17 cellular contexts compared by ENCODE assay signal in the genomic region with DNA sequence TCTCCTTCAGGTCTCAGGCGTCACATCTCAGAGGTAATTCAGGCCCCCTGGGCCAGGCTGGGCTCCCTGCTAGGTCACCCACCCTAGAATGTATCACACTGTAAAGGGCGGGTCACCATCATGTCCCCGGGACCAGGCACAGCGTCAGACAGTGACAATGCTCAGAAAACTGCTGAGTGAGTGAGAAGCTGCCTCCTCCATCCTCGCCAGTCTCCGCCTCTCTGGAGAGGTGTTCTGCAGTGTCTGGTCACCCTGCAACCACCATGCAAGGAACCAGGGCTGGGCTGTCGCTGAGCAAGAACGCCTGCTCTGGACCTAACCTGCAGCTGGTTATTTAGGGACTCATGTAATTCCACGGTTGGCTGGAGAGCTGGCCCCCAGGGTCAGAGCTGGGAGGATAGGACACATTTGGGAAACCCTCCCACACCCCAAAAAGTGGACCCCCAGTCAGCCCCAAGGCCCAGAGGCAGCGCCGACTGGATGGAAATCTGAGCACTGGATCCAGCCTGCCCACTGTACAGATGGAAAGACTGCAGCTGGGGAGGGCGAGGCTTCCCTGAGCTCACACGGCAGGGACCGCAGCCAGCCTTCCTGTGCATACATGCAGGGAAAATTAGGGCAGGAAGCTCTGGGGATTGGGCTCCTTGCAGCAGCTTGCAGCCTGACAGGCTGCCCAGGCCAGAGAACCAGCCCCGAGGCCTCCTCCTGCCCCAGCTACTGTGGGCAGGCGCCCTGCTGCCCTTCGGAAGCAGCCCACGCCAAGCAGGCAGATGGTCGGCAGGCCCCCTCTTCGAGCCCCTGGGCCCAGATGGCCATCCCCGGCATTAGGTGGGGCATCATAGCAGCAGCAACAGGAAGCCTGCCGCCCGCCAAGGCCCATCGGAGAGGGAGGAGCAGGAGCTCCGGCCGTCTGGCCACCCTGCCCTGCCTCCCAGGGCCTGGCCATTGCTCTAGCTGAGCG.
DNase-seq lines count a peak whose midpoint lies in the region; ATAC-seq, FAIRE-seq and TF ChIP-seq lines count a peak whose summit lies in the region.
"Had no signal": no experiment of that assay in that cellular context is flagged by ENCODE, and none has a peak within 500 bp of the region (broad histone marks: within the 10 kb centered on the region; RNA-seq: fewer than 3 reads in every experiment).

No MANE protein-coding gene starts in this region.

- H3K27ac Mint-ChIP-seq in activated CD4-positive, alpha-beta memory T cell treated with anti-CD3 and anti-CD28 coated beads for 36 hours: no peak overlapping the region
- H3K27ac Mint-ChIP-seq: memory B cell, nephron progenitor cell had no signal

- H3K4me3 ChIP-seq in H1 (ENCODE audit: extremely low read depth in 1 of 4, insufficient read depth in 2 of 4, low read depth in 3 of 4, low read length in 4 of 4) (no peak overlapping the region), HepG2 (replicated peaks in 1 of 3; ENCODE audit: insufficient read depth in 1 of 3, low read depth in 2 of 3, low read length in 3 of 3) (no peak overlapping the region), upper lobe of right lung (no peak overlapping the region)
- H3K4me3 ChIP-seq: SJCRH30 had no signal

- TF ChIP-seq EP300 in H1 (IDR thresholded peaks at IDR 0.05; ENCODE audit: borderline replicate concordance in 1 of 2, low read depth in 2 of 2, low read length in 2 of 2) (no peak), HepG2 (IDR thresholded peaks at IDR 0.05; ENCODE audit: low read depth in 2 of 2, low read length in 2 of 2) (no peak), HepG2 (CRISPR knock-in tag; IDR thresholded peaks at IDR 0.05; ENCODE audit: borderline replicate concordance) (no peak)

- WGBS in H1 (ENCODE audit: extremely low coverage in 1 of 2, insufficient coverage in 1 of 2, insufficient read length in 1 of 2, insufficient replicate concordance in 2 of 2, low coverage in 1 of 2, low lambda C conversion rate in 2 of 2, missing lambda C conversion rate in 1 of 2), 2 experiments: 83% methylated on average over 23 of the region's 27 CpGs; no CpG with 5 or more reads in 1 of the 2 experiments
- WGBS in HepG2 (ENCODE audit: low lambda C conversion rate): 96% methylated on average over 8 of the region's 27 CpGs

- H2BK120ac ChIP-seq in H1 (replicated peaks; ENCODE audit: low read depth, low read length): no peak overlapping the region

- no peaks in the 10 kb centered on the region for H3K4me1 Mint-ChIP-seq in activated CD4-positive, alpha-beta memory T cell treated with anti-CD3 and anti-CD28 coated beads for 36 hours (ENCODE audit: low read depth)
- H3K4me1 Mint-ChIP-seq: memory B cell had no signal

- H3K27me3 ChIP-seq in H1 (replicated peaks in 1 of 4; ENCODE audit: control insufficient read depth in 3 of 4, extremely low read depth in 1 of 4, insufficient read depth in 3 of 4, low read length in 3 of 4) (peaks cover 0 to 4% (median 1%) of the 10 kb centered on the region in 4 experiments; a peak in 3 of 7 replicates), HepG2 (ENCODE audit: control insufficient read depth in 1 of 2, insufficient read depth in 2 of 2, low read length in 2 of 2) (no peaks in the 10 kb centered on the region), upper lobe of right lung (no peaks in the 10 kb centered on the region)
- H3K27me3 ChIP-seq: SJCRH30 had no signal

- no peak overlapping the region for H3K23ac ChIP-seq in H1 (ENCODE audit: insufficient read length)

- BruUV-seq in HepG2 (replicated peaks; lab: Mats Ljungman, UMichigan): no TSS peak

- TF ChIP-seq POLR2A in H1 (IDR thresholded peaks at IDR 0.05; ENCODE audit: control extremely low read depth in 1 of 2, low read depth in 2 of 2, low read length in 2 of 2): no peak
- no peak for TF ChIP-seq POLR2A in HepG2 (IDR thresholded peaks at IDR 0.05; ENCODE audit: insufficient read depth in 1 of 2, low read depth in 2 of 2, low read length in 2 of 2)

- no peak overlapping the region for H3K4ac ChIP-seq in H1 (replicated peaks; ENCODE audit: insufficient read length, low read depth, low read length)

- H4K91ac ChIP-seq in H1 (replicated peaks; ENCODE audit: insufficient read length, low read length): peak overlapping the region; percentile 53

- no peak overlapping the region for H3K4me3 Mint-ChIP-seq in activated CD4-positive, alpha-beta memory T cell treated with anti-CD3 and anti-CD28 coated beads for 36 hours
- H3K4me3 Mint-ChIP-seq: memory B cell, nephron progenitor cell had no signal

- H2BK5ac ChIP-seq in H1 (ENCODE audit: low read depth, low read length): peak overlapping the region; percentile 49; the same call in 1 of the 2 replicates

- no peak overlapping the region for H2BK20ac ChIP-seq in H1 (ENCODE audit: low read length)

- FAIRE-seq in H1 (lab: Jason Lieb, UNC): no peak
- FAIRE-seq in HepG2 (lab: Jason Lieb, UNC): no peak
- FAIRE-seq: A204.1 had no signal

- H2BK15ac ChIP-seq in H1 (ENCODE audit: low read length): peak overlapping the region; percentile 31; the same call in 1 of the 2 replicates

- ATAC-seq in HepG2 (no peak), upper lobe of right lung (peak; percentile 4), GM19351 (IDR thresholded peaks at IDR 0.05; ENCODE audit: unreplicated experiment) (no peak)

- H3K36me3 ChIP-seq in H1 (ENCODE audit: control insufficient read depth in 2 of 4, insufficient read depth in 4 of 4, low read length in 3 of 4): no peaks in the 10 kb centered on the region
- no peaks in the 10 kb centered on the region for H3K36me3 ChIP-seq in HepG2 (replicated peaks in 1 of 2; ENCODE audit: control insufficient read depth in 1 of 2, insufficient read depth in 2 of 2, low read length in 2 of 2)
- H3K36me3 ChIP-seq in upper lobe of right lung: no peaks in the 10 kb centered on the region
- H3K36me3 ChIP-seq: SJCRH30 had no signal

- H2AFZ ChIP-seq in H1 (ENCODE audit: low read length) (no peak overlapping the region), HepG2 (ENCODE audit: low read length) (no peak overlapping the region)

- H3K79me2 ChIP-seq in H1 (ENCODE audit: control insufficient read depth in 1 of 2, insufficient read depth in 2 of 2, low read length in 2 of 2) (no peaks in the 10 kb centered on the region), HepG2 (ENCODE audit: insufficient read depth, low read length) (no peaks in the 10 kb centered on the region)

- peak overlapping the region; percentile 58; the same call in 1 of the 2 replicates for H4K8ac ChIP-seq in H1 (ENCODE audit: extremely low read depth, insufficient read depth, low read length)

- H2AK5ac ChIP-seq in H1 (ENCODE audit: low read depth, low read length): peak overlapping the region; percentile 89

- no peaks in the 10 kb centered on the region for H3K23me2 ChIP-seq in H1 (ENCODE audit: low read depth, low read length)

- H3K27me3 Mint-ChIP-seq in activated CD4-positive, alpha-beta memory T cell treated with anti-CD3 and anti-CD28 coated beads for 36 hours: no peaks in the 10 kb centered on the region

- intact Hi-C loops in HepG2 (cut with micrococcal nuclease; ENCODE audit: unreplicated experiment) (no loop called here), upper lobe of right lung (cut with DNase I) (no loop called here)
- intact Hi-C loops in activated CD4-positive, alpha-beta memory T cell treated with anti-CD3 and anti-CD28 coated beads for 36 hours (cut with micrococcal nuclease): no loop called here

- H3K9me3 ChIP-seq in H1 (ENCODE audit: insufficient read depth in 2 of 2, low read depth in 1 of 2, low read length in 1 of 2) (no peaks in the 10 kb centered on the region), HepG2 (ENCODE audit: low read length) (no peaks in the 10 kb centered on the region), upper lobe of right lung (no peaks in the 10 kb centered on the region)
- H3K9me3 ChIP-seq: SJCRH30 had no signal

- H3K56ac ChIP-seq in H1 (replicated peaks; ENCODE audit: insufficient read length, low read depth, low read length): no peak overlapping the region

- no peak overlapping the region for H3K9ac ChIP-seq in H1 (replicated peaks in 1 of 4; ENCODE audit: extremely low read depth in 1 of 4, low read depth in 3 of 4, low read length in 3 of 4)
- H3K9ac ChIP-seq in HepG2 (ENCODE audit: insufficient read depth, low read depth, low read length): no peak overlapping the region

- TF ChIP-seq RAD21 in H1 (IDR thresholded peaks at IDR 0.05 in 1 of 2, conservative IDR thresholded peaks at IDR 0.05 in 1 of 2; ENCODE audit: low read depth in 2 of 2, low read length in 2 of 2): no peak
- TF ChIP-seq RAD21 in HepG2 (CRISPR knock-in tag; IDR thresholded peaks at IDR 0.05): no peak

- peak; percentile 50 for DNase-seq in NCI-H82 (lab: John Stamatoyannopoulos, UW)
- DNase-seq in NCI-H82 treated with DMSO at 0.1 percent for 48 hours (lab: John Stamatoyannopoulos, UW; ENCODE audit: unreplicated experiment): no peak
- DNase-seq in H1 (ENCODE audit: low read depth in 1 of 2, low spot score in 2 of 2): no peak
- no peak for DNase-seq in HepG2 (ENCODE audit: low spot score)
- no peak for DNase-seq in upper lobe of right lung
- no peak for DNase-seq in NK-92 (lab: John Stamatoyannopoulos, UW; ENCODE audit: unreplicated experiment)
- no peak for DNase-seq in activated CD4-positive, alpha-beta memory T cell treated with anti-CD3 and anti-CD28 coated beads for 36 hours
- DNase-seq: activated CD4-positive, alpha-beta T cell treated with anti-CD3 and anti-CD28 coated beads for 4 hours; activated naive CD4-positive, alpha-beta T cell treated with Interleukin-2 at 50 U/mL for 16 hours; NCI-H2081 treated with DMSO at 0.1 percent for 48 hours; nephron progenitor cell; SJCRH30; stimulated activated CD4-positive, alpha-beta T cell treated with anti-CD3 and anti-CD28 coated beads, Interleukin-4, amount 100 ng/mL, for 24 hours; T1000 had no signal

- H3K27ac ChIP-seq in H1 (ENCODE audit: low read depth, low read length) (no peak overlapping the region), HepG2 (ENCODE audit: extremely low read length, insufficient read depth, low read length) (peak overlapping the region; percentile 92), upper lobe of right lung (peak overlapping the region; percentile 36)
- H3K27ac ChIP-seq: SJCRH30 had no signal

- TF ChIP-seq CTCF in H1 (IDR thresholded peaks at IDR 0.05; ENCODE audit: control extremely low read depth in 1 of 3, insufficient read depth in 1 of 3, low read depth in 1 of 3, low read length in 3 of 3) (no peak), HepG2 (CRISPR knock-in tag; IDR thresholded peaks at IDR 0.05) (no peak), upper lobe of right lung (IDR thresholded peaks at IDR 0.05) (no peak)

- POLR2A ChIA-PET in H1 (lab: Charles Lee; ENCODE audit: partially characterized antibody): interaction anchor here (1.0 to 1.7 kb wide), 4 partner anchors 9 to 194 kb away, joined by 3 to 13 read pairs (median 4); no protein-coding TSS in a partner anchor
- POLR2A ChIA-PET in HepG2 (lab: Yijun Ruan, JAX): interaction anchor here (1.1 to 6.8 kb wide), 2 partner anchors 11 to 27 kb away, joined by 3 to 122 read pairs; no protein-coding TSS in a partner anchor
- POLR2A ChIA-PET in activated CD4-positive, alpha-beta memory T cell treated with anti-CD3 and anti-CD28 coated beads for 36 hours (lab: Charles Lee): interaction anchor here (0.6 kb wide), 1 partner anchor 136 kb away, joined by 3 read pairs; no protein-coding TSS in a partner anchor

- H3K9me3 Mint-ChIP-seq in activated CD4-positive, alpha-beta memory T cell treated with anti-CD3 and anti-CD28 coated beads for 36 hours: no peaks in the 10 kb centered on the region
- H3K9me3 Mint-ChIP-seq: memory B cell, nephron progenitor cell had no signal

- peaks cover 6 to 24% (median 18%) of the 10 kb centered on the region in 4 experiments for H3K4me1 ChIP-seq in H1 (replicated peaks in 1 of 4; ENCODE audit: control insufficient read depth in 3 of 4, insufficient read depth in 4 of 4, low read length in 3 of 4)
- peaks cover 68% of the 10 kb centered on the region for H3K4me1 ChIP-seq in HepG2 (ENCODE audit: insufficient read depth, low read length)
- H3K4me1 ChIP-seq in upper lobe of right lung: peaks cover 18% of the 10 kb centered on the region

- CTCF ChIA-PET in H1 (lab: Charles Lee; ENCODE audit: partially characterized antibody) (interaction anchor here (0.7 to 4.7 kb wide), 14 partner anchors 9 to 703 kb away, joined by 3 to 19 read pairs (median 4); no protein-coding TSS in a partner anchor), HepG2 (lab: Yijun Ruan, JAX; ENCODE audit: low intra/inter-chr PET ratio, low total read pairs) (no interaction called here)
- CTCF ChIA-PET in activated CD4-positive, alpha-beta memory T cell treated with anti-CD3 and anti-CD28 coated beads for 36 hours (lab: Charles Lee): no interaction called here

- H2BK12ac ChIP-seq in H1 (ENCODE audit: low read depth, low read length): peak overlapping the region; percentile 92; the same call in 1 of the 2 replicates

- no peak overlapping the region for H4K5ac ChIP-seq in H1 (ENCODE audit: insufficient read length, low read depth, low read length)

- in situ Hi-C loops in HepG2 (cut with HindIII; ENCODE audit: extremely low pct_ligation_motif_present, low pct_unique_long_range_greater_than_20kb): no loop called here

- no peaks in the 10 kb centered on the region for H4K20me1 ChIP-seq in H1 (replicated peaks in 1 of 2; ENCODE audit: control insufficient read depth in 1 of 2, insufficient read depth in 2 of 2, low read length in 2 of 2)
- H4K20me1 ChIP-seq in HepG2 (ENCODE audit: insufficient read depth, low read length): no peaks in the 10 kb centered on the region

- H3K14ac ChIP-seq in H1 (ENCODE audit: insufficient read length): no peak overlapping the region

- no peaks in the 10 kb centered on the region for H3K36me3 Mint-ChIP-seq in activated CD4-positive, alpha-beta memory T cell treated with anti-CD3 and anti-CD28 coated beads for 36 hours
- H3K36me3 Mint-ChIP-seq: memory B cell had no signal

- no peak overlapping the region for H3K4me2 ChIP-seq in H1 (ENCODE audit: insufficient read depth in 1 of 2, low read depth in 2 of 2, low read length in 2 of 2)
- H3K4me2 ChIP-seq in HepG2 (ENCODE audit: low read depth, low read length): no peak overlapping the region

- peak overlapping the region; percentile 13 for H3K18ac ChIP-seq in H1 (ENCODE audit: extremely low read depth, low read length)

- H3K79me1 ChIP-seq in H1 (ENCODE audit: low read depth, low read length): no peaks in the 10 kb centered on the region; the same call in 1 of the 2 replicates
